In the genomic region with DNA sequence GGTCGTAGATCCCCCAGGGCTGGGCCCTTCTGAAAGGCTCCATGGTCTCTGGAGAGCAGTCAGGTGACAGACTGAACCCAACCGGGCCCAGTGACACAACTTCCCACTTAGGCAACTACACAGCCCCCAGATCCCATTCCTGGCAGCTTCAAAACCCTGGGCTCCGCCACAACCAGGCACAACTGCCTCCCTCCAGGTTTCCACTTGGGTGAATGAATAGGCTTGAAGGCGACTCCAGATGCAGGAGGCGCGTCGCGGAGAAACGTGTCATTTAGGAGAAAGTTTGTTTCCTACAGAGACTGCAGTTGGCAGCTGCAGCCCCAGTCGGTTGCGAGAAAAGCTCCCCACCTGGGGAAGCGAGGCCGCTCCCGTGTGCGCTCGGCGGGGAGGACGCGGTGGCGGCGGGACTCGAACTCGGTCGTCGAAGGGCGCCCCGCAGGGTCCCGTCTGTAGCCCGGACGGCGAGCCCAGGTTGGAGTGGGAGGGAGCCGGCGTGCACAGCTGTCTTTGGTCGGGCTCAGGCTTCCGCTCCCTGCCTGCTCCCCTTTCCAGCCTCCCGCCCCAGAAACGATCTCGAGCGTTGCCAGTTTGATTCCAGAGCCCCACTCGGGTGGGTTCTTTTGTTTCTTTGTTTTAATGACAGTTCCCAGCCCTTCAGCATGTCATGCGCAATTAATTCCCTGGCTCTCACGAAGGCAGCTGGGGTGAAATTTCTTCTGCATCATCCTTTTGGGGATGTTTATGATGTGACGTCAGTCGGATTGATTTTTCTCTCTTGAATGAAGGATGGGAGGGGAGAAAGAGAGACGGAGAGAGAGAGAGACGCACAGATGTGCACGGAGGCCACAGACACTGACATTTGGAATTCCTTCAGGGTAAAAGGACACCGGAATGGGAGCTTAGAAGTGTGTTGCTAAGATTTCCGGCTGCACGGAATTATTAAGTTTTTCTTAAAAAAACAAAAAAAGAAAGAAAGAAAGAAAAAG, we compare ENCODE assay signal across 9 cellular contexts. TPM values are rescaled to one million over a fixed set of nuclear protein-coding genes. Genes with fewer than 3 reads are reported as not detected.
A peak's percentile ranks its signal among the peaks of the same experiment; 100 is the strongest.
DNase-seq lines count a peak whose midpoint lies in the region; ATAC-seq and TF ChIP-seq lines count a peak whose summit lies in the region.
"Had no signal": no experiment of that assay in that cellular context is flagged by ENCODE, and none has a peak within 500 bp of the region (broad histone marks: within the 10 kb centered on the region; RNA-seq: fewer than 3 reads in every experiment).

No MANE protein-coding gene starts in this region.

- POLR2A ChIA-PET in activated CD4-positive, alpha-beta T cell treated with anti-CD3 and anti-CD28 coated beads for 36 hours (lab: Charles Lee): no interaction called here
- POLR2A ChIA-PET in naive thymus-derived CD8-positive, alpha-beta T cell (lab: Charles Lee): no interaction called here

- peak overlapping the region; percentile 76 for H3K4me3 Mint-ChIP-seq in activated CD4-positive, alpha-beta T cell treated with anti-CD3 and anti-CD28 coated beads for 36 hours
- H3K4me3 Mint-ChIP-seq in activated CD8-positive, alpha-beta memory T cell treated with anti-CD3 and anti-CD28 coated beads, Interleukin-2, amount 10 ng/mL, durations not matched to agents 7 days and 5 days: peak overlapping the region; percentile 49
- H3K4me3 Mint-ChIP-seq in naive thymus-derived CD8-positive, alpha-beta T cell: peak overlapping the region; percentile 75 to 92 (median 90)

- ATAC-seq in activated CD4-positive, alpha-beta T cell treated with anti-CD3 and anti-CD28 coated beads for 36 hours: peak; percentile 57
- no peak for ATAC-seq in activated CD8-positive, alpha-beta memory T cell treated with anti-CD3 and anti-CD28 coated beads, Interleukin-2, amount 10 ng/mL, durations not matched to agents 7 days and 5 days
- peak; percentile 54 to 57 for ATAC-seq in naive thymus-derived CD8-positive, alpha-beta T cell
- ATAC-seq in GM21360 (IDR thresholded peaks at IDR 0.05; ENCODE audit: unreplicated experiment) (no peak), GM21423 (IDR thresholded peaks at IDR 0.05; ENCODE audit: unreplicated experiment) (no peak)

- peaks cover 35% of the 10 kb centered on the region for H3K27me3 Mint-ChIP-seq in activated CD4-positive, alpha-beta T cell treated with anti-CD3 and anti-CD28 coated beads for 36 hours
- H3K27me3 Mint-ChIP-seq in activated CD8-positive, alpha-beta memory T cell treated with anti-CD3 and anti-CD28 coated beads, Interleukin-2, amount 10 ng/mL, durations not matched to agents 7 days and 5 days: peaks cover 66% of the 10 kb centered on the region
- H3K27me3 Mint-ChIP-seq in naive thymus-derived CD8-positive, alpha-beta T cell: peaks cover 27 to 62% (median 36%) of the 10 kb centered on the region in 5 donors

- H3K27ac Mint-ChIP-seq in activated CD4-positive, alpha-beta T cell treated with anti-CD3 and anti-CD28 coated beads for 36 hours: peak overlapping the region; percentile 44
- H3K27ac Mint-ChIP-seq in activated CD8-positive, alpha-beta memory T cell treated with anti-CD3 and anti-CD28 coated beads, Interleukin-2, amount 10 ng/mL, durations not matched to agents 7 days and 5 days: no peak overlapping the region
- peak overlapping the region in 7 of 10 donors; percentile 3 to 87 (median 58) for H3K27ac Mint-ChIP-seq in naive thymus-derived CD8-positive, alpha-beta T cell

- H3K36me3 Mint-ChIP-seq in activated CD4-positive, alpha-beta T cell treated with anti-CD3 and anti-CD28 coated beads for 36 hours (ENCODE audit: low read depth): no peaks in the 10 kb centered on the region
- H3K36me3 Mint-ChIP-seq in activated CD8-positive, alpha-beta memory T cell treated with anti-CD3 and anti-CD28 coated beads, Interleukin-2, amount 10 ng/mL, durations not matched to agents 7 days and 5 days: no peaks in the 10 kb centered on the region
- no peaks in the 10 kb centered on the region for H3K36me3 Mint-ChIP-seq in naive thymus-derived CD8-positive, alpha-beta T cell

- no peaks in the 10 kb centered on the region for H3K9me3 Mint-ChIP-seq in activated CD4-positive, alpha-beta T cell treated with anti-CD3 and anti-CD28 coated beads for 36 hours (ENCODE audit: low read depth)
- no peaks in the 10 kb centered on the region for H3K9me3 Mint-ChIP-seq in activated CD8-positive, alpha-beta memory T cell treated with anti-CD3 and anti-CD28 coated beads, Interleukin-2, amount 10 ng/mL, durations not matched to agents 7 days and 5 days (ENCODE audit: low read depth)
- no peaks in the 10 kb centered on the region for H3K9me3 Mint-ChIP-seq in naive thymus-derived CD8-positive, alpha-beta T cell

- H3K4me3 ChIP-seq in fibroblast of villous mesenchyme (ENCODE audit: low read depth, low read length): peak overlapping the region; percentile 72

- TF ChIP-seq CTCF in fibroblast of villous mesenchyme (IDR thresholded peaks at IDR 0.05; ENCODE audit: insufficient read depth, low read depth, low read length): no peak

- peak; percentile 49 for DNase-seq in activated CD4-positive, alpha-beta T cell treated with anti-CD3 and anti-CD28 coated beads for 36 hours
- no peak for DNase-seq in activated CD4-positive, alpha-beta T cell treated with anti-CD3 and anti-CD28 coated beads for 4 hours
- DNase-seq in activated CD8-positive, alpha-beta memory T cell treated with anti-CD3 and anti-CD28 coated beads, Interleukin-2, amount 10 ng/mL, durations not matched to agents 7 days and 5 days: no peak
- DNase-seq in fibroblast of villous mesenchyme (ENCODE audit: low read depth): peak; percentile 93
- DNase-seq in naive thymus-derived CD8-positive, alpha-beta T cell: peak in 2 of 10 donors; percentile 8 to 21
- no peak for DNase-seq in cerebellar nuclear complex (lab: John Stamatoyannopoulos, UW)
- DNase-seq: DND-41 had no signal

- CTCF ChIA-PET in activated CD4-positive, alpha-beta T cell treated with anti-CD3 and anti-CD28 coated beads for 36 hours (lab: Charles Lee): interaction anchor here (0.6 to 1.7 kb wide), 9 partner anchors 23 to 1113 kb away, joined by 3 to 6 read pairs (median 3); no protein-coding TSS in a partner anchor
- CTCF ChIA-PET in activated CD8-positive, alpha-beta memory T cell treated with anti-CD3 and anti-CD28 coated beads, Interleukin-2, amount 10 ng/mL, durations not matched to agents 7 days and 5 days (lab: Charles Lee): no interaction called here

- intact Hi-C loops in activated CD4-positive, alpha-beta T cell treated with anti-CD3 and anti-CD28 coated beads for 36 hours (cut with DNase I, micrococcal nuclease): loop anchor here (10.0 kb wide), 1 partner anchor 192 kb away; no protein-coding TSS in a partner anchor

- H3K4me1 Mint-ChIP-seq in activated CD4-positive, alpha-beta T cell treated with anti-CD3 and anti-CD28 coated beads for 36 hours: peaks cover 13% of the 10 kb centered on the region
- H3K4me1 Mint-ChIP-seq in activated CD8-positive, alpha-beta memory T cell treated with anti-CD3 and anti-CD28 coated beads, Interleukin-2, amount 10 ng/mL, durations not matched to agents 7 days and 5 days: peaks cover 9% of the 10 kb centered on the region
- peaks cover 11 to 26% (median 17%) of the 10 kb centered on the region in 4 donors for H3K4me1 Mint-ChIP-seq in naive thymus-derived CD8-positive, alpha-beta T cell

RNA-seq across cellular contexts. Expression of a gene that starts 0.9 kb away (rescaled TPM):
- under 1 TPM; 0.02 to 0.05 TPM for total RNA-seq in activated CD4-positive, alpha-beta T cell treated with anti-CD3 and anti-CD28 coated beads for 36 hours
- total RNA-seq in activated CD8-positive, alpha-beta memory T cell treated with anti-CD3 and anti-CD28 coated beads, Interleukin-2, amount 10 ng/mL, durations not matched to agents 7 days and 5 days: not detected
- 98.9 and 180 TPM in 2 replicates for total RNA-seq in fibroblast of villous mesenchyme
- total RNA-seq in naive thymus-derived CD8-positive, alpha-beta T cell: not detected
- not detected for polyA plus RNA-seq in naive thymus-derived CD8-positive, alpha-beta T cell

Comparison
In these comparisons a context has a peak if more than half of its experiments do, and no peak if none do; other contexts are left out.
1. DNase-seq: peak in activated CD4-positive, alpha-beta T cell treated with anti-CD3 and anti-CD28 coated beads for 36 hours (single experiment) and fibroblast of villous mesenchyme (single experiment); none in activated CD4-positive, alpha-beta T cell treated with anti-CD3 and anti-CD28 coated beads for 4 hours (0 of 2), activated CD8-positive, alpha-beta memory T cell treated with anti-CD3 and anti-CD28 coated beads, Interleukin-2, amount 10 ng/mL, durations not matched to agents 7 days and 5 days (single experiment) and cerebellar nuclear complex (0 of 2).
2. ATAC-seq: peak in activated CD4-positive, alpha-beta T cell treated with anti-CD3 and anti-CD28 coated beads for 36 hours (single experiment) and naive thymus-derived CD8-positive, alpha-beta T cell (2 of 2); none in activated CD8-positive, alpha-beta memory T cell treated with anti-CD3 and anti-CD28 coated beads, Interleukin-2, amount 10 ng/mL, durations not matched to agents 7 days and 5 days (single experiment), GM21360 (single experiment) and GM21423 (single experiment).
3. RNA of a gene that starts 0.9 kb away (total RNA-seq): 98.9 to 180 TPM in fibroblast of villous mesenchyme; 0.02 to 0.05 TPM in activated CD4-positive, alpha-beta T cell treated with anti-CD3 and anti-CD28 coated beads for 36 hours, not detected in activated CD8-positive, alpha-beta memory T cell treated with anti-CD3 and anti-CD28 coated beads, Interleukin-2, amount 10 ng/mL, durations not matched to agents 7 days and 5 days and not detected in naive thymus-derived CD8-positive, alpha-beta T cell; every median in the first group is over 10 times any median in the second.
4. Peak in every context shown above with its lines, with median percentiles within 50 percentile points of each other: H3K4me3 Mint-ChIP-seq.